In the genomic region with DNA sequence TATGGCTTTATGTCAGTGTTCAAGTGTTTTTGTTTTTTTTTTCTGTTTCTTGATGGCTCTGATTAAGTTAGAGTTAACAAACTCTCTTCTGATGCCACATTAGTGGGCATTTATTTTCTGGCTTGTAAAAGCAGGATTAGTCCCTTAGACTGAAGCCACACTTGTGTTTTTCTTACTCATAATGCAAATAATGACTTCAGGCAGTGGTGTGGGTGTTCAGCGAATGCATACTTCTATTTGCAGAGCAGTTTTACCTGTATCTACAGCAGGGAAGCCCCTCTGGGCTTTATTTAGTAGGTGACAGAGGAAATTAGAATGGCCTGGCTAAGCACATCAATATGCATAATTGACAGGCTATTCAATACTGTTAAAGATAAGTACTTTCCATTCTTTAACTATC, we compare ENCODE assay signal across 18 cellular contexts.
A peak's percentile ranks its signal among the peaks of the same experiment; 100 is the strongest.
DNase-seq lines count a peak whose midpoint lies in the region; ATAC-seq and TF ChIP-seq lines count a peak whose summit lies in the region.
"Had no signal": no experiment of that assay in that cellular context is flagged by ENCODE, and none has a peak within 500 bp of the region (broad histone marks: within the 10 kb centered on the region; RNA-seq: fewer than 3 reads in every experiment).

No MANE protein-coding gene starts in this region.

- in situ Hi-C loops in ACHN (cut with HindIII; ENCODE audit: low pct_ligation_motif_present, low pct_unique_long_range_greater_than_20kb, low sequenced_read_pairs), result no loop called here

- TF ChIP-seq POLR2A in GM18505 (IDR thresholded peaks at IDR 0.05; ENCODE audit: borderline replicate concordance, extremely low read depth, insufficient read depth, insufficient read length), result no peak

- no peak for TF ChIP-seq CTCF in GM10266 (IDR thresholded peaks at IDR 0.05; ENCODE audit: control insufficient read depth, insufficient read depth, low read depth, missing control alignments)

- peak; percentile 61 for DNase-seq in GM10266 (ENCODE audit: extremely low spot score)
- peak; percentile 26 for DNase-seq in astrocyte of the hippocampus (ENCODE audit: low read depth, low spot score)
- no peak for DNase-seq in ACHN
- DNase-seq in left lobe of liver (ENCODE audit: low spot score), result no peak
- DNase-seq: activated CD4-positive, alpha-beta memory T cell treated with anti-CD3 and anti-CD28 coated beads for 36 hours; activated effector memory CD4-positive, alpha-beta T cell treated with anti-CD3 and anti-CD28 coated beads, Interleukin-2, amount 50 U/mL, for 16 hours; body of pancreas; DMS153; SHP77 treated with DMSO at 0.1 percent for 48 hours; stimulated activated CD4-positive, alpha-beta T cell treated with anti-CD3 and anti-CD28 coated beads, Interleukin-4, amount 100 ng/mL, for 4 hours; T1000; uterus had no signal

- peak; percentile 71 for ATAC-seq in GM19035 (IDR thresholded peaks at IDR 0.05; ENCODE audit: unreplicated experiment)
- peak; percentile 70 for ATAC-seq in HG03108 (IDR thresholded peaks at IDR 0.05; ENCODE audit: unreplicated experiment)
- ATAC-seq in GM18517 (IDR thresholded peaks at IDR 0.05; ENCODE audit: unreplicated experiment), result no peak
- ATAC-seq in left lobe of liver, result no peak
- ATAC-seq in GM18505 (IDR thresholded peaks at IDR 0.05; ENCODE audit: unreplicated experiment), result no peak
- ATAC-seq: body of pancreas; sciatic nerve; stimulated activated memory B cell treated with anti-CD40 and anti-IgM and Interleukin-4, amounts not matched to agents 10 μg/mL and 1 μg/mL and 100 μg/mL, for 72 hours had no signal

Comparison
In these comparisons a context has a peak if more than half of its experiments do, and no peak if none do; other contexts are left out.
1. DNase-seq: peak in GM10266 (single experiment) and astrocyte of the hippocampus (single experiment); none in ACHN (single experiment) and left lobe of liver (single experiment).
2. ATAC-seq: peak in GM19035 (single experiment) and HG03108 (single experiment); none in GM18517 (single experiment), left lobe of liver (single experiment) and GM18505 (single experiment).